9 cellular contexts compared by ENCODE assay signal in genomic region chr6:125835221-125835744, GRCh38. TPM values are rescaled to one million over a fixed set of nuclear protein-coding genes. Genes with fewer than 3 reads are reported as not detected.
DNase-seq lines count a peak whose midpoint lies in the region; ATAC-seq and TF ChIP-seq lines count a peak whose summit lies in the region.
"Had no signal": no experiment of that assay in that cellular context is flagged by ENCODE, and none has a peak within 500 bp of the region (broad histone marks: within the 10 kb centered on the region; RNA-seq: fewer than 3 reads in every experiment).

No MANE protein-coding gene starts in this region.

- peak; percentile 81 to 87 for DNase-seq in AML-193 (lab: John Stamatoyannopoulos, UW)
- DNase-seq in fibroblast of pulmonary artery (ENCODE audit: low read depth): peak; percentile 97
- DNase-seq in trophoblast cell: peak in 1 of 2 donors; percentile 33
- no peak for DNase-seq in effector CD8-positive, alpha-beta T cell (lab: John Stamatoyannopoulos, UW)
- DNase-seq in KG1 (lab: John Stamatoyannopoulos, UW): no peak
- no peak for DNase-seq in foreskin keratinocyte
- DNase-seq: NCI-H748 treated with DMSO at 0.1 percent for 48 hours had no signal

- H3K9me3 ChIP-seq in trophoblast cell (ENCODE audit: insufficient read depth, low read depth, low read length): no peaks in the 10 kb centered on the region

- H3K36me3 ChIP-seq in trophoblast cell (ENCODE audit: control insufficient read depth in 1 of 2, insufficient read depth in 2 of 2, low read length in 2 of 2): no peaks in the 10 kb centered on the region

- no peaks in the 10 kb centered on the region for H3K79me1 ChIP-seq in trophoblast cell (ENCODE audit: low read length)

- H4K91ac ChIP-seq in trophoblast cell (ENCODE audit: low read depth, low read length): no peak overlapping the region

- TF ChIP-seq CTCF in fibroblast of pulmonary artery (IDR thresholded peaks at IDR 0.05; ENCODE audit: low read length, missing control alignments): no peak
- no peak for TF ChIP-seq CTCF in foreskin keratinocyte (conservative IDR thresholded peaks at IDR 0.05)

- peaks cover 0 to 2% of the 10 kb centered on the region in 2 experiments for H3K4me1 ChIP-seq in trophoblast cell (ENCODE audit: control insufficient read depth in 1 of 2, insufficient read depth in 2 of 2, low read length in 2 of 2)
- H3K4me1 ChIP-seq in foreskin keratinocyte: no peaks in the 10 kb centered on the region

- H3K27me3 ChIP-seq in trophoblast cell (ENCODE audit: insufficient read depth, low read length) (no peaks in the 10 kb centered on the region), foreskin keratinocyte (no peaks in the 10 kb centered on the region)

- no peak overlapping the region for H2AK5ac ChIP-seq in trophoblast cell (ENCODE audit: low read length)

- H2BK12ac ChIP-seq in trophoblast cell (ENCODE audit: low read length): no peak overlapping the region

- no peak overlapping the region for H4K8ac ChIP-seq in trophoblast cell (ENCODE audit: low read depth, low read length)

- no CpG with 5 or more reads among the region's 2 CpGs for WGBS in trophoblast cell (ENCODE audit: extremely low coverage, insufficient coverage, insufficient read length)

- H2BK120ac ChIP-seq in trophoblast cell (ENCODE audit: insufficient read depth, low read length, poor library complexity): no peak overlapping the region

- no peak overlapping the region for H2AFZ ChIP-seq in trophoblast cell (ENCODE audit: insufficient read depth, low read length, poor library complexity)

- H3K79me2 ChIP-seq in trophoblast cell (ENCODE audit: control insufficient read depth, insufficient read depth, low read length, poor library complexity): no peaks in the 10 kb centered on the region

- no peak overlapping the region for H2BK5ac ChIP-seq in trophoblast cell (ENCODE audit: low read depth, low read length, poor library complexity)

- H3K4me2 ChIP-seq in trophoblast cell (ENCODE audit: low read length): no peak overlapping the region

- ATAC-seq in SK-N-SH treated with all-trans-retinoic acid at 6 μM for 48 hours: peak; percentile 92
- no peak for ATAC-seq in HG02884 (IDR thresholded peaks at IDR 0.05; ENCODE audit: unreplicated experiment)
- no peak for ATAC-seq in foreskin keratinocyte

- H3K9ac ChIP-seq in trophoblast cell (ENCODE audit: low read length): no peak overlapping the region

- H3K23ac ChIP-seq in trophoblast cell (ENCODE audit: low read length): no peak overlapping the region

- H3K18ac ChIP-seq in trophoblast cell (ENCODE audit: low read length): no peak overlapping the region

- no peak overlapping the region for H3K14ac ChIP-seq in trophoblast cell (ENCODE audit: low read length)

- no peak overlapping the region for H3K4ac ChIP-seq in trophoblast cell (ENCODE audit: low read depth, low read length)

- peak overlapping the region; percentile 58 for H3K27ac ChIP-seq in trophoblast cell (ENCODE audit: low read depth, low read length)
- no peak overlapping the region for H3K27ac ChIP-seq in foreskin keratinocyte

- H3K4me3 ChIP-seq in fibroblast of pulmonary artery (replicated peaks; ENCODE audit: low read depth, low read length) (no peak overlapping the region), trophoblast cell (ENCODE audit: low read depth, low read length) (no peak overlapping the region)

- no peak overlapping the region for H4K12ac ChIP-seq in trophoblast cell (ENCODE audit: low read depth, low read length)

TF ChIP-seq in SK-N-SH treated with all-trans-retinoic acid at 6 μM for 48 hours, 23 proteins besides CTCF, POLR2A, EP300 and RAD21:
- TF ChIP-seq TOX (CRISPR knock-in tag; IDR thresholded peaks at IDR 0.05; ENCODE audit: borderline replicate concordance): peak; percentile 61; the same call in 1 of the 2 replicates
- TF ChIP-seq ARNTL (CRISPR knock-in tag; IDR thresholded peaks at IDR 0.05; ENCODE audit: borderline replicate concordance, low read depth): no peak
- TF ChIP-seq ZC3H10 (CRISPR knock-in tag; IDR thresholded peaks at IDR 0.05): peak; percentile 63; the same call in 1 of the 2 replicates
- TF ChIP-seq BACH2 (CRISPR knock-in tag; IDR thresholded peaks at IDR 0.05; ENCODE audit: borderline replicate concordance): no peak
- TF ChIP-seq ISL1 (CRISPR knock-in tag; IDR thresholded peaks at IDR 0.05): peak; percentile 94
- 0 out of 2 replicates have a peak, but pooled peaks have one; percentile 46 for TF ChIP-seq TCF4 (CRISPR knock-in tag; IDR thresholded peaks at IDR 0.05; ENCODE audit: borderline replicate concordance)
- peak; percentile 61; the same call in 1 of the 2 replicates for TF ChIP-seq ZNF565 (CRISPR knock-in tag; conservative IDR thresholded peaks at IDR 0.05; ENCODE audit: low read depth)
- 0 out of 2 replicates have a peak, but pooled peaks have one; percentile 31 for TF ChIP-seq PATZ1 (CRISPR knock-in tag; IDR thresholded peaks at IDR 0.05; ENCODE audit: borderline replicate concordance)

RNA-seq across cellular contexts. Expression of gene NCOA7, which starts 44.5 kb away (rescaled TPM):
- polyA plus RNA-seq in trophoblast cell (2013): 16.3 and 17.4 TPM in 2 replicates
- total RNA-seq in foreskin keratinocyte: 13.0 and 14.7 TPM in 2 replicates
- polyA plus RNA-seq in foreskin keratinocyte: 3.6 and 4.9 TPM in 2 replicates

Comparison
In these comparisons a context has a peak if more than half of its experiments do, and no peak if none do; other contexts are left out.
1. DNase-seq: peak in AML-193 (2 of 2) and fibroblast of pulmonary artery (single experiment); none in effector CD8-positive, alpha-beta T cell (single experiment), KG1 (single experiment) and foreskin keratinocyte (0 of 2).